ENCODE assay signal across 13 cellular contexts in the genomic region with DNA sequence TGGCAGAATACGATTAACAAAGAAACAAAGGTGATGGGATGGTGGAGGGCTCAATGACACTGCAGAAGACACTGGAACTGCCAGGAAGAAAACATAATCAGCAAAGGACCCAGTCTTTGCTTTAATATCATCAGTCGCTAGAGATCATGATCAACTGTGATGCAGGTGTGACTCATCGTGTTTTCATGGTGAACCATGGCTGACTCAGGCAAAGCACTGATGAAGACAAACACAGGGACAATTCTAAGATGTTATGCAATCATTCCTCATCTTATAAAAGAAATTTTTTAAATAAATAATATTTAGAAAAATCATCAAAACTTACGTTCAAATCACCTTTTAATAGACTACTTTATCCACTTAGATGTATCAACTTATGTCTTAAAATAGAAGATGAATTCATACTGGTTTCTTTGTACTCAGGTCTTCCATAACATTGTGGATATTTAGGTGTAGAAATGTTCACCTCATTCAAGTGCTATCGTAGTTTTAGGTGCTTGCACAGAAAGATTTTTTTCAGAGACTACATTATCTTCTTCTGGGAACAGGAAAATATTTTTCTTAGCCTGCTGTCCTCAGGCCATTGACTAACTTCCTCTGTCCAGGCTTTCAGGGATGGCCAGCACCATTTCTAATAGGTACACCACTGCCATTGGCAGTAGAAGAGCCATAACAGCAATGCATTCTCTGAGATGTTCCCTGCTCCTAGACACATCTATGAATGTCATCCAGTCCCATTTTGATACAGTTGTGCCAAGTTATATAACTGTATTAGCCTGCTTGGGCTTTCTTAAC.
DNase-seq lines count a peak whose midpoint lies in the region; ATAC-seq and TF ChIP-seq lines count a peak whose summit lies in the region.
"Had no signal": no experiment of that assay in that cellular context is flagged by ENCODE, and none has a peak within 500 bp of the region (broad histone marks: within the 10 kb centered on the region; RNA-seq: fewer than 3 reads in every experiment).

No MANE protein-coding gene starts in this region.

- H3K23ac ChIP-seq in IMR-90 (ENCODE audit: low read depth, low read length), result no peak overlapping the region

- H4K8ac ChIP-seq in IMR-90 (ENCODE audit: low read depth in 2 of 2, low read length in 2 of 2), result no peak overlapping the region

- no peak overlapping the region for H3K27ac Mint-ChIP-seq in osteocyte (ENCODE audit: unreplicated experiment)
- H3K27ac Mint-ChIP-seq in activated naive CD8-positive, alpha-beta T cell treated with anti-CD3 and anti-CD28 coated beads, Interleukin-2, amount 50 U/mL, for 24 hours, result no peak overlapping the region
- H3K27ac Mint-ChIP-seq: CD8-positive, alpha-beta T cell; naive thymus-derived CD4-positive, alpha-beta T cell had no signal

- H3K4me1 ChIP-seq in IMR-90 (ENCODE audit: control insufficient read depth, insufficient read depth, low read length), result no peaks in the 10 kb centered on the region
- no peaks in the 10 kb centered on the region for H3K4me1 ChIP-seq in right cardiac atrium (ENCODE audit: control insufficient read depth, insufficient read depth, low read length)

- H3K56ac ChIP-seq in IMR-90 (ENCODE audit: extremely low read depth, insufficient read depth, low read length), result no peak overlapping the region

- ATAC-seq in IMR-90 (ENCODE audit: low read depth) (peak; percentile 65), right cardiac atrium (no peak)
- no peak for ATAC-seq in activated naive CD8-positive, alpha-beta T cell treated with anti-CD3 and anti-CD28 coated beads, Interleukin-2, amount 50 U/mL, for 24 hours
- ATAC-seq: CD8-positive, alpha-beta T cell; naive thymus-derived CD4-positive, alpha-beta T cell had no signal

- H4K91ac ChIP-seq in IMR-90 (ENCODE audit: insufficient read depth, low read depth, low read length), result no peak overlapping the region

- TF ChIP-seq CTCF in AG10803 (conservative IDR thresholded peaks at IDR 0.05; ENCODE audit: low read length) (no peak), IMR-90 (conservative IDR thresholded peaks at IDR 0.05; ENCODE audit: low read depth, low read length) (no peak), astrocyte of the cerebellum (IDR thresholded peaks at IDR 0.05; ENCODE audit: low read depth, low read length, missing control alignments) (no peak), kidney epithelial cell (IDR thresholded peaks at IDR 0.05; ENCODE audit: insufficient read depth, low read length, poor library complexity, severe bottlenecking) (no peak), osteocyte (IDR thresholded peaks at IDR 0.05) (no peak)

- WGBS in IMR-90 (ENCODE audit: extremely low coverage in 2 of 2, insufficient read length in 1 of 2), 2 experiments, result 0% methylated on average over 1 of the region's 5 CpGs; no CpG with 5 or more reads in 1 of the 2 experiments
- 85% methylated on average over 5 of the region's 5 CpGs for WGBS in right cardiac atrium

- H3K14ac ChIP-seq in IMR-90 (replicated peaks; ENCODE audit: low read depth, low read length), result no peak overlapping the region

- no peaks in the 10 kb centered on the region for H3K36me3 ChIP-seq in IMR-90 (ENCODE audit: control insufficient read depth, insufficient read depth, low read length)
- no peaks in the 10 kb centered on the region for H3K36me3 ChIP-seq in kidney epithelial cell (ENCODE audit: control insufficient read depth, insufficient read depth, low read length)
- H3K36me3 ChIP-seq: WERI-Rb-1 had no signal

- dilution Hi-C loops in IMR-90 (cut with HindIII; ENCODE audit: low sequenced_read_pairs, unreplicated experiment), result no loop called here

- intact Hi-C loops in IMR-90 (cut with micrococcal nuclease) (no loop called here), right cardiac atrium (cut with DNase I) (no loop called here)

- TF ChIP-seq POLR2A in IMR-90 (IDR thresholded peaks at IDR 0.05; ENCODE audit: low read depth, low read length), result no peak

- CTCF ChIA-PET in IMR-90 (lab: Yijun Ruan, JAX), result no interaction called here

- POLR2A ChIA-PET in IMR-90 (lab: Charles Lee; ENCODE audit: unreplicated experiment), result no interaction called here

- no peak overlapping the region for H3K4ac ChIP-seq in IMR-90 (ENCODE audit: low read depth, low read length)

- H2AK9ac ChIP-seq in IMR-90 (replicated peaks; ENCODE audit: low read depth, low read length, poor library complexity), result no peak overlapping the region

- H2AK5ac ChIP-seq in IMR-90 (ENCODE audit: low read depth, low read length), result no peak overlapping the region

- no peak overlapping the region for H2BK5ac ChIP-seq in IMR-90 (ENCODE audit: low read depth, low read length, poor library complexity, severe bottlenecking)

- no TSS peak for BruUV-seq in IMR-90 (replicated peaks; lab: Mats Ljungman, UMichigan)

- no peaks in the 10 kb centered on the region for H3K27me3 Mint-ChIP-seq in osteocyte (ENCODE audit: unreplicated experiment)
- H3K27me3 Mint-ChIP-seq in activated naive CD8-positive, alpha-beta T cell treated with anti-CD3 and anti-CD28 coated beads, Interleukin-2, amount 50 U/mL, for 24 hours, result no peaks in the 10 kb centered on the region
- H3K27me3 Mint-ChIP-seq: naive thymus-derived CD4-positive, alpha-beta T cell had no signal

- in situ Hi-C loops in IMR-90 (cut with MboI; ENCODE audit: low sequenced_read_pairs), result no loop called here
- in situ Hi-C loops in astrocyte of the cerebellum (cut with HindIII; ENCODE audit: low sequenced_read_pairs), result no loop called here

- no peaks in the 10 kb centered on the region for H3K9me1 ChIP-seq in IMR-90 (ENCODE audit: insufficient read depth, low read length)

- H3K79me1 ChIP-seq in IMR-90 (ENCODE audit: low read depth in 1 of 2, low read length in 2 of 2), result no peaks in the 10 kb centered on the region

- H3K4me3 ChIP-seq in AG10803 (ENCODE audit: low read length), result no peak overlapping the region
- H3K4me3 ChIP-seq in IMR-90 (ENCODE audit: insufficient read depth, low read depth, low read length), result no peak overlapping the region
- no peak overlapping the region for H3K4me3 ChIP-seq in astrocyte of the cerebellum (ENCODE audit: low read depth, low read length)
- no peak overlapping the region for H3K4me3 ChIP-seq in kidney epithelial cell (ENCODE audit: low read depth, low read length)
- no peak overlapping the region for H3K4me3 ChIP-seq in right cardiac atrium (ENCODE audit: low read length)

- no peak overlapping the region for H3K4me3 Mint-ChIP-seq in osteocyte (ENCODE audit: unreplicated experiment)
- no peak overlapping the region for H3K4me3 Mint-ChIP-seq in activated naive CD8-positive, alpha-beta T cell treated with anti-CD3 and anti-CD28 coated beads, Interleukin-2, amount 50 U/mL, for 24 hours
- H3K4me3 Mint-ChIP-seq: CD8-positive, alpha-beta T cell; naive thymus-derived CD4-positive, alpha-beta T cell had no signal

- no peaks in the 10 kb centered on the region for H3K27me3 ChIP-seq in IMR-90 (ENCODE audit: control insufficient read depth, insufficient read depth, low read length)
- H3K27me3 ChIP-seq in kidney epithelial cell (ENCODE audit: control insufficient read depth, insufficient read depth, low read length), result no peaks in the 10 kb centered on the region
- H3K27me3 ChIP-seq in right cardiac atrium (ENCODE audit: control insufficient read depth, insufficient read depth), result no peaks in the 10 kb centered on the region

- H3K27ac ChIP-seq in IMR-90 (ENCODE audit: insufficient read depth, low read length) (no peak overlapping the region), right cardiac atrium (ENCODE audit: low read length) (no peak overlapping the region)
- H3K27ac ChIP-seq: WERI-Rb-1 had no signal

- DNase-seq in AG10803 (ENCODE audit: low read depth), result peak; percentile 74
- peak; percentile 83 for DNase-seq in IMR-90
- peak; percentile 56 for DNase-seq in astrocyte of the cerebellum (ENCODE audit: low read depth)
- peak; percentile 78 for DNase-seq in kidney epithelial cell (ENCODE audit: low read depth)
- DNase-seq in NCI-H1105 treated with DMSO at 0.1 percent for 48 hours (lab: John Stamatoyannopoulos, UW), result no peak
- no peak for DNase-seq in right cardiac atrium
- DNase-seq in osteocyte (ENCODE audit: extremely low spot score, unreplicated experiment), result no peak
- no peak for DNase-seq in activated naive CD8-positive, alpha-beta T cell treated with anti-CD3 and anti-CD28 coated beads, Interleukin-2, amount 50 U/mL, for 24 hours
- DNase-seq: activated effector memory CD4-positive, alpha-beta T cell treated with Interleukin-2 at 50 U/mL for 16 hours; CD8-positive, alpha-beta T cell; naive thymus-derived CD4-positive, alpha-beta T cell; NCI-H1436; WERI-Rb-1 had no signal

- no peaks in the 10 kb centered on the region for H3K36me3 Mint-ChIP-seq in osteocyte (ENCODE audit: unreplicated experiment)
- no peaks in the 10 kb centered on the region for H3K36me3 Mint-ChIP-seq in activated naive CD8-positive, alpha-beta T cell treated with anti-CD3 and anti-CD28 coated beads, Interleukin-2, amount 50 U/mL, for 24 hours (ENCODE audit: low read depth)
- H3K36me3 Mint-ChIP-seq: CD8-positive, alpha-beta T cell; naive thymus-derived CD4-positive, alpha-beta T cell had no signal

- no peak overlapping the region for H4K5ac ChIP-seq in IMR-90 (ENCODE audit: low read depth, low read length)

- no peak overlapping the region for H3K18ac ChIP-seq in IMR-90 (ENCODE audit: low read depth, low read length)

- H3K9me3 ChIP-seq in IMR-90 (ENCODE audit: control insufficient read depth, insufficient read depth, low read length), result no peaks in the 10 kb centered on the region
- H3K9me3 ChIP-seq in right cardiac atrium (ENCODE audit: control insufficient read depth, low read length), result no peaks in the 10 kb centered on the region

- no peaks in the 10 kb centered on the region for H3K9me3 Mint-ChIP-seq in osteocyte (ENCODE audit: unreplicated experiment)
- H3K9me3 Mint-ChIP-seq in activated naive CD8-positive, alpha-beta T cell treated with anti-CD3 and anti-CD28 coated beads, Interleukin-2, amount 50 U/mL, for 24 hours, result no peaks in the 10 kb centered on the region

- TF ChIP-seq RAD21 in IMR-90 (IDR thresholded peaks at IDR 0.05; ENCODE audit: low read length), result no peak

- H3K4me1 Mint-ChIP-seq in osteocyte (ENCODE audit: unreplicated experiment), result peaks cover 17% of the 10 kb centered on the region
- no peaks in the 10 kb centered on the region for H3K4me1 Mint-ChIP-seq in activated naive CD8-positive, alpha-beta T cell treated with anti-CD3 and anti-CD28 coated beads, Interleukin-2, amount 50 U/mL, for 24 hours
- H3K4me1 Mint-ChIP-seq: naive thymus-derived CD4-positive, alpha-beta T cell had no signal

- H2BK20ac ChIP-seq in IMR-90 (ENCODE audit: low read depth, low read length), result no peak overlapping the region

- no peak overlapping the region for H2BK120ac ChIP-seq in IMR-90 (ENCODE audit: low read depth, low read length)

- H3K9ac ChIP-seq in IMR-90 (ENCODE audit: low read depth, low read length), result no peak overlapping the region

- no peaks in the 10 kb centered on the region for H4K20me1 ChIP-seq in IMR-90 (ENCODE audit: insufficient read depth, low read length)

- H2AFZ ChIP-seq in IMR-90 (replicated peaks; ENCODE audit: low read length, poor library complexity), result no peak overlapping the region

- H2BK15ac ChIP-seq in IMR-90 (ENCODE audit: low read depth, low read length), result no peak overlapping the region

- H3K4me2 ChIP-seq in IMR-90 (ENCODE audit: low read depth, low read length), result no peak overlapping the region

TF ChIP-seq in IMR-90, 13 proteins besides CTCF, POLR2A, EP300 and RAD21 (continues in another document):
- TF ChIP-seq MAFK (IDR thresholded peaks at IDR 0.05; ENCODE audit: low read depth, low read length), result no peak
- TF ChIP-seq CHD1 (IDR thresholded peaks at IDR 0.05; ENCODE audit: low read depth, low read length), result no peak

Comparison
In these comparisons a context has a peak if more than half of its experiments do, and no peak if none do; other contexts are left out.
1. DNase-seq: peak in AG10803 (single experiment), IMR-90 (single experiment), astrocyte of the cerebellum (single experiment) and kidney epithelial cell (single experiment); none in NCI-H1105 treated with DMSO at 0.1 percent for 48 hours (single experiment), right cardiac atrium (0 of 3), osteocyte (single experiment) and activated naive CD8-positive, alpha-beta T cell treated with anti-CD3 and anti-CD28 coated beads, Interleukin-2, amount 50 U/mL, for 24 hours (single experiment).